ENCODE assay signal across 15 cellular contexts in the genomic region with DNA sequence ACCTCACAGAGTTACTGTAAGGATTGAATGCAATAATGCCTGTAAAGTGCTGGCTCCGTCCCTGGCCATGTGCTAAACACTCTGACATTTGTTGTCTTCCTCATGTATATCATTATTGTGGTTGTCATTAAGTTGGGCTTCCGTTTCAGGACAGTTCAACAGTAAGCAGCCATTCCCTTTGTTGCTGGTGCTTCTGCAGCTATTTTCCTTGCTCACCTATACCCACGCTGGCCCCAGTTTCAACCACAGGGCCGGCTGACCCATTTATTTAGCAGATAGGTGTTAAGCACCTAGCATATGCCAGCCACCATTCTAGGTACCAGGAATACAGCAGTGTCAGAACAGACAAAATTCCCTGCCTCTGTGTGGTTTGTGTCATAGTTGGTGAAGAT. TPM values are rescaled to one million over a fixed set of nuclear protein-coding genes. Genes with fewer than 3 reads are reported as not detected.
DNase-seq lines count a peak whose midpoint lies in the region; ATAC-seq and TF ChIP-seq lines count a peak whose summit lies in the region.
"Had no signal": no experiment of that assay in that cellular context is flagged by ENCODE, and none has a peak within 500 bp of the region (broad histone marks: within the 10 kb centered on the region; RNA-seq: fewer than 3 reads in every experiment).

No MANE protein-coding gene starts in this region.

- H3K36me3 Mint-ChIP-seq in T-helper 2 cell treated with Interferon-gamma antibody and Interleukin-4, amounts not matched to agents 5 μg/mL and 100 μg/mL, for 36 hours (ENCODE audit: low read depth) = peaks cover 40% of the 10 kb centered on the region
- H3K36me3 Mint-ChIP-seq in mesothelial cell of epicardium = peaks cover 16% of the 10 kb centered on the region

- H3K9me3 ChIP-seq in cardiac muscle cell (ENCODE audit: low read depth) (no peaks in the 10 kb centered on the region), heart left ventricle (no peaks in the 10 kb centered on the region), right atrium auricular region (no peaks in the 10 kb centered on the region), adrenal gland (replicated peaks in 1 of 3) (no peaks in the 10 kb centered on the region)
- H3K9me3 ChIP-seq: body of pancreas, lower lobe of right lung had no signal

- 77 to 90% (median 88%) methylated on average over 4 of the region's 4 CpGs for WGBS in heart left ventricle, 4 donors
- 59 to 93% (median 86%) methylated on average over 4 of the region's 4 CpGs for WGBS in adrenal gland, 4 donors

- no peak for DNase-seq in cardiac muscle cell (ENCODE audit: low read depth in 1 of 2, low spot score in 1 of 2)
- no peak for DNase-seq in heart left ventricle
- no peak for DNase-seq in T-helper 2 cell treated with Interferon-gamma antibody and Interleukin-4, amounts not matched to agents 5 μg/mL and 100 μg/mL, for 36 hours (ENCODE audit: low spot score)
- no peak for DNase-seq in mesothelial cell of epicardium (ENCODE audit: low spot score in 2 of 2, unreplicated experiment in 2 of 2)
- no peak for DNase-seq in right atrium auricular region (ENCODE audit: low spot score)
- DNase-seq in D341Med (ENCODE audit: low spot score) = no peak
- no peak for DNase-seq in adrenal gland
- no peak for DNase-seq in NCI-H510A (lab: John Stamatoyannopoulos, UW)
- DNase-seq: activated T-cell treated with anti-CD3 and anti-CD28 coated beads, Interleukin-2, amount 50 U/mL, for 4 hours; body of pancreas; DMS79; lower lobe of right lung; NCI-H2029 treated with DMSO at 0.1 percent for 48 hours; NCI-H69 had no signal

- no peak overlapping the region for H3K4me3 Mint-ChIP-seq in T-helper 2 cell treated with Interferon-gamma antibody and Interleukin-4, amounts not matched to agents 5 μg/mL and 100 μg/mL, for 36 hours
- no peak overlapping the region for H3K4me3 Mint-ChIP-seq in mesothelial cell of epicardium
- H3K4me3 Mint-ChIP-seq: activated T-cell treated with anti-CD3 and anti-CD28 coated beads, Interleukin-2, amount 50 U/mL, for 4 hours; stimulated activated naive CD8-positive, alpha-beta T cell treated with anti-CD3 and anti-CD28 coated beads, Interleukin-15, Interleukin-2, amounts not matched to agents 100 ng/mL and 50 ng/mL, for 24 hours had no signal

- TF ChIP-seq CTCF in cardiac muscle cell (IDR thresholded peaks at IDR 0.05; ENCODE audit: low read depth, low read length) (no peak), heart left ventricle (IDR thresholded peaks at IDR 0.05) (no peak), mesothelial cell of epicardium (IDR thresholded peaks at IDR 0.05; ENCODE audit: unreplicated experiment) (no peak), right atrium auricular region (IDR thresholded peaks at IDR 0.05) (no peak), adrenal gland (IDR thresholded peaks at IDR 0.05) (no peak)

- intact Hi-C loops in heart left ventricle (cut with DNase I) (no loop called here), adrenal gland (cut with DNase I) (loop anchor here in 1 of 2 donors (10.0 kb wide), 1 partner anchor 109 kb away; no protein-coding TSS in a partner anchor)

- peaks cover 66% of the 10 kb centered on the region for H3K4me1 Mint-ChIP-seq in T-helper 2 cell treated with Interferon-gamma antibody and Interleukin-4, amounts not matched to agents 5 μg/mL and 100 μg/mL, for 36 hours (ENCODE audit: low read depth)
- peaks cover 9% of the 10 kb centered on the region for H3K4me1 Mint-ChIP-seq in mesothelial cell of epicardium

- H3K4me3 ChIP-seq in cardiac muscle cell (no peak overlapping the region), heart left ventricle (no peak overlapping the region), right atrium auricular region (no peak overlapping the region), adrenal gland (no peak overlapping the region)
- H3K4me3 ChIP-seq: body of pancreas, lower lobe of right lung had no signal

- peak overlapping the region; percentile 61 for H3K27ac Mint-ChIP-seq in T-helper 2 cell treated with Interferon-gamma antibody and Interleukin-4, amounts not matched to agents 5 μg/mL and 100 μg/mL, for 36 hours
- H3K27ac Mint-ChIP-seq in mesothelial cell of epicardium = peak overlapping the region; percentile 56
- H3K27ac Mint-ChIP-seq: stimulated activated naive CD8-positive, alpha-beta T cell treated with anti-CD3 and anti-CD28 coated beads, Interleukin-15, Interleukin-2, amounts not matched to agents 100 ng/mL and 50 ng/mL, for 24 hours had no signal

- H3K4me1 ChIP-seq in cardiac muscle cell (ENCODE audit: low read depth) (peaks cover 34% of the 10 kb centered on the region), heart left ventricle (peaks cover 0 to 78% (median 0%) of the 10 kb centered on the region in 12 donors), right atrium auricular region (peaks cover 0 to 7% of the 10 kb centered on the region in 2 donors), adrenal gland (replicated peaks in 1 of 2) (peaks cover 0 to 5% of the 10 kb centered on the region in 2 donors)
- H3K4me1 ChIP-seq: body of pancreas had no signal

- peak overlapping the region; percentile 61 for H3K27ac ChIP-seq in cardiac muscle cell
- peak overlapping the region in 1 of 12 donors; percentile 23 for H3K27ac ChIP-seq in heart left ventricle
- no peak overlapping the region for H3K27ac ChIP-seq in right atrium auricular region
- no peak overlapping the region for H3K27ac ChIP-seq in adrenal gland
- H3K27ac ChIP-seq: body of pancreas, lower lobe of right lung had no signal

- H3K27me3 ChIP-seq in cardiac muscle cell (no peaks in the 10 kb centered on the region), heart left ventricle (no peaks in the 10 kb centered on the region), right atrium auricular region (no peaks in the 10 kb centered on the region), adrenal gland (no peaks in the 10 kb centered on the region)
- H3K27me3 ChIP-seq: body of pancreas had no signal

- H3K36me3 ChIP-seq in cardiac muscle cell (no peaks in the 10 kb centered on the region), heart left ventricle (no peaks in the 10 kb centered on the region), right atrium auricular region (no peaks in the 10 kb centered on the region), adrenal gland (replicated peaks in 1 of 2) (no peaks in the 10 kb centered on the region)
- H3K36me3 ChIP-seq: lower lobe of right lung had no signal

- ATAC-seq in heart left ventricle = no peak
- ATAC-seq: body of pancreas, lower lobe of right lung had no signal

- TF ChIP-seq POLR2A in heart left ventricle (IDR thresholded peaks at IDR 0.05) = no peak
- no peak for TF ChIP-seq POLR2A in adrenal gland (IDR thresholded peaks at IDR 0.05)

- H3K9me3 Mint-ChIP-seq in T-helper 2 cell treated with Interferon-gamma antibody and Interleukin-4, amounts not matched to agents 5 μg/mL and 100 μg/mL, for 36 hours = peaks cover 1% of the 10 kb centered on the region
- H3K9me3 Mint-ChIP-seq in mesothelial cell of epicardium = peaks cover 3% of the 10 kb centered on the region
- H3K9me3 Mint-ChIP-seq: stimulated activated naive CD8-positive, alpha-beta T cell treated with anti-CD3 and anti-CD28 coated beads, Interleukin-15, Interleukin-2, amounts not matched to agents 100 ng/mL and 50 ng/mL, for 24 hours had no signal

- H3K27me3 Mint-ChIP-seq in T-helper 2 cell treated with Interferon-gamma antibody and Interleukin-4, amounts not matched to agents 5 μg/mL and 100 μg/mL, for 36 hours (ENCODE audit: low read depth) = no peaks in the 10 kb centered on the region
- H3K27me3 Mint-ChIP-seq in mesothelial cell of epicardium (ENCODE audit: low read depth) = no peaks in the 10 kb centered on the region
- H3K27me3 Mint-ChIP-seq: stimulated activated naive CD8-positive, alpha-beta T cell treated with anti-CD3 and anti-CD28 coated beads, Interleukin-15, Interleukin-2, amounts not matched to agents 100 ng/mL and 50 ng/mL, for 24 hours had no signal

RNA-seq across cellular contexts. Expression of a gene that starts 14.4 kb away (rescaled TPM):
- 9.2 and 12.6 TPM in 2 replicates for total RNA-seq in cardiac muscle cell
- polyA plus RNA-seq in cardiac muscle cell = 11.1 and 16.5 TPM in 2 replicates
- 10 to 100 TPM in 1 of 9 donors, 1 to 10 TPM in 8; 4.2 to 13.8 (median 6.8) TPM for total RNA-seq in heart left ventricle
- 1 to 10 TPM; 2.7 to 5.6 TPM for polyA plus RNA-seq in heart left ventricle
- 24.2 to 24.7 TPM (median 24.4 TPM) in 3 replicates for total RNA-seq in mesothelial cell of epicardium
- total RNA-seq in right atrium auricular region = 1 to 10 TPM; 6.0 to 6.4 TPM
- 10 to 100 TPM in 3 of 8 donors, 1 to 10 TPM in 5; 5.2 to 12.0 (median 8.6) TPM for total RNA-seq in adrenal gland
- polyA plus RNA-seq in adrenal gland = 10 to 100 TPM in 1 of 3 donors, 1 to 10 TPM in 2; 6.0 to 11.1 (median 6.6) TPM
